In the genomic region with DNA sequence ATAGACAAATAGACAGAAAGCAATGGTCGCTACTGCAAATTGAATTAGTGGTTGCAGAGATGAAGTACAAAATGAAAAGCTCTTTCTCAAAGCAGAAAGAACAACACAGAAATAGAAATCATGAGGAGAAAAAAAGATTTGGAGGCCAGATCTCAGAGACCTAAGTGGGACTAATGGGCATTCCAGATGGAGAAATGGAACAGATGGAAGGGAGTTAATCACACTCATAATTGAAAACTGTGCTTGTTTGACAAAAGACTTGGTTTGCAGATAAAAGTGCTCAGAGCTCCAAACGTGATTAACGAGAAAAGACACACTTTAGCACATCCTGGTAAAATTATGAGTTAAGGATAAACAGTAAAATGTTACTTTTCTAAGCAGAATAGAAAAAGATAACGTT, we compare ENCODE assay signal across 21 cellular contexts.
DNase-seq lines count a peak whose midpoint lies in the region; ATAC-seq and TF ChIP-seq lines count a peak whose summit lies in the region.
"Had no signal": no experiment of that assay in that cellular context is flagged by ENCODE, and none has a peak within 500 bp of the region (broad histone marks: within the 10 kb centered on the region; RNA-seq: fewer than 3 reads in every experiment).

No MANE protein-coding gene starts in this region.

- H3K27ac ChIP-seq in WERI-Rb-1, result peak overlapping the region; percentile 40
- H3K27ac ChIP-seq: KMS-11, RWPE1 had no signal

- ATAC-seq in GM19023 (IDR thresholded peaks at IDR 0.05; ENCODE audit: unreplicated experiment) (no peak), HG03521 (IDR thresholded peaks at IDR 0.05; ENCODE audit: unreplicated experiment) (no peak), HG03135 (IDR thresholded peaks at IDR 0.05; ENCODE audit: unreplicated experiment) (no peak)
- ATAC-seq: HCT116, T-cell had no signal

- H3K27me3 ChIP-seq in WERI-Rb-1 (ENCODE audit: insufficient read depth, low read depth, severe bottlenecking), result no peaks in the 10 kb centered on the region

- no peak for TF ChIP-seq CTCF in WERI-Rb-1 (IDR thresholded peaks at IDR 0.05; ENCODE audit: low read depth, low read length)

- H3K4me3 ChIP-seq in WERI-Rb-1 (ENCODE audit: low read depth, low read length), result no peak overlapping the region

- peaks cover 10% of the 10 kb centered on the region for H3K9me3 ChIP-seq in WERI-Rb-1 (ENCODE audit: severe bottlenecking)

- DNase-seq in NCI-H1694 treated with DMSO at 0.1 percent for 48 hours (lab: John Stamatoyannopoulos, UW), result peak; percentile 76
- peak; percentile 91 for DNase-seq in NCI-H524 treated with DMSO at 0.1 percent for 48 hours (lab: John Stamatoyannopoulos, UW)
- no peak for DNase-seq in WERI-Rb-1
- DNase-seq in germinal center (ENCODE audit: low spot score), result no peak
- DNase-seq: CD4-positive, alpha-beta T cell; COR-L47; DMS153; IMR-90; NCI-H1092 treated with DMSO at 0.1 percent for 48 hours; NCI-H1436 treated with DMSO at 0.1 percent for 48 hours; NCI-H2081; NCI-H226; NCI-H526 treated with DMSO at 0.1 percent for 48 hours; SHP77 treated with DMSO at 0.1 percent for 48 hours; T-cell had no signal

- no peaks in the 10 kb centered on the region for H3K36me3 ChIP-seq in WERI-Rb-1

Comparison
In these comparisons a context has a peak if more than half of its experiments do, and no peak if none do; other contexts are left out.
1. DNase-seq: peak in NCI-H1694 treated with DMSO at 0.1 percent for 48 hours (single experiment) and NCI-H524 treated with DMSO at 0.1 percent for 48 hours (single experiment); none in WERI-Rb-1 (single experiment) and germinal center (single experiment).